Comparison of ENCODE assay signal across 16 cellular contexts in the genomic region with DNA sequence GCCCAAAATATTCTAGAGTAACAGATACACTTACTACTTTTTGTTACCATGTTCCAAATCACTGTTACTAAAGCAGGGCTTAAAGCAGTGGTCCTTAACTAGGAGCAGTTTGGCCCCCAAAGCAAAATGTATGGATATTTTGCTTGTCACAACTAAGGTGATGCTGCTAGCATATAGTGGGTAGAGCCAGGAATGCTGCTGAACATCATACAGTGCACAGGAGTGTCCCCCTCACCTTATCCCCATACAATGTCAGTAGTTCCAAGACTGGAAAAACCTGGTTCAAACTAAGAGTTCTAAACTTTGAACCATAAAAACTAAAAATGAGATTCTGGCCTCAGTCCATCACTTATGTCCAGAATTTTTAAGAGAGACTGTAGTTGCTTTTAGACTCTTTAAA. TPM values are rescaled to one million over a fixed set of nuclear protein-coding genes. Genes with fewer than 3 reads are reported as not detected.
A peak's percentile ranks its signal among the peaks of the same experiment; 100 is the strongest.
DNase-seq lines count a peak whose midpoint lies in the region; ATAC-seq and TF ChIP-seq lines count a peak whose summit lies in the region.
"Had no signal": no experiment of that assay in that cellular context is flagged by ENCODE, and none has a peak within 500 bp of the region (broad histone marks: within the 10 kb centered on the region; RNA-seq: fewer than 3 reads in every experiment).

No MANE protein-coding gene starts in this region.

- no peaks in the 10 kb centered on the region for H3K27me3 ChIP-seq in ACC112 (ENCODE audit: insufficient read depth, low read length)
- H3K27me3 ChIP-seq in RWPE2 (ENCODE audit: insufficient read depth, poor library complexity, severe bottlenecking) = no peaks in the 10 kb centered on the region
- H3K27me3 ChIP-seq in smooth muscle cell (ENCODE audit: low read depth) = no peaks in the 10 kb centered on the region
- H3K27me3 ChIP-seq in psoas muscle (ENCODE audit: insufficient read depth in 3 of 3, low read length in 2 of 3) = no peaks in the 10 kb centered on the region

- H3K4me1 ChIP-seq in ACC112 (ENCODE audit: control insufficient read depth, insufficient read depth, low read length, unreplicated experiment) = peaks cover 8% of the 10 kb centered on the region
- H3K4me1 ChIP-seq in RWPE2 (ENCODE audit: insufficient read depth, poor library complexity, severe bottlenecking) = peaks cover 8% of the 10 kb centered on the region
- H3K4me1 ChIP-seq in smooth muscle cell (ENCODE audit: low read depth) = no peaks in the 10 kb centered on the region
- H3K4me1 ChIP-seq in psoas muscle = no peaks in the 10 kb centered on the region

- no peak for TF ChIP-seq CTCF in activated CD8-positive, alpha-beta T cell treated with anti-CD3 and anti-CD28 coated beads for 36 hours (IDR thresholded peaks at IDR 0.05)
- TF ChIP-seq CTCF in RWPE2 (IDR thresholded peaks at IDR 0.05; ENCODE audit: poor library complexity, severe bottlenecking) (no peak), smooth muscle cell (IDR thresholded peaks at IDR 0.05; ENCODE audit: borderline replicate concordance, insufficient read depth, poor library complexity, severe bottlenecking) (no peak), psoas muscle (IDR thresholded peaks at IDR 0.05) (no peak)

- no peaks in the 10 kb centered on the region for H4K20me1 ChIP-seq in smooth muscle cell (ENCODE audit: low read depth)

- no peak overlapping the region for H3K4me3 Mint-ChIP-seq in activated CD8-positive, alpha-beta T cell treated with anti-CD3 and anti-CD28 coated beads for 36 hours
- no peak overlapping the region for H3K4me3 Mint-ChIP-seq in activated CD8-positive, alpha-beta T cell treated with anti-CD3 and anti-CD28 coated beads, Interleukin-2, amount 10 ng/mL, durations not matched to agents 7 days and 5 days
- H3K4me3 Mint-ChIP-seq: CD14-positive monocyte had no signal

- peaks cover 64% of the 10 kb centered on the region for H3K36me3 Mint-ChIP-seq in activated CD8-positive, alpha-beta T cell treated with anti-CD3 and anti-CD28 coated beads for 36 hours (ENCODE audit: low read depth)
- H3K36me3 Mint-ChIP-seq in activated CD8-positive, alpha-beta T cell treated with anti-CD3 and anti-CD28 coated beads, Interleukin-2, amount 10 ng/mL, durations not matched to agents 7 days and 5 days (ENCODE audit: low read depth) = peaks cover 64% of the 10 kb centered on the region

- peak overlapping the region; percentile 40 for H3K27ac Mint-ChIP-seq in activated CD8-positive, alpha-beta T cell treated with anti-CD3 and anti-CD28 coated beads for 36 hours
- H3K27ac Mint-ChIP-seq in activated CD8-positive, alpha-beta T cell treated with anti-CD3 and anti-CD28 coated beads, Interleukin-2, amount 10 ng/mL, durations not matched to agents 7 days and 5 days = no peak overlapping the region

- no peaks in the 10 kb centered on the region for H3F3A ChIP-seq in smooth muscle cell (ENCODE audit: low read depth)

- CTCF ChIA-PET in activated CD8-positive, alpha-beta T cell treated with anti-CD3 and anti-CD28 coated beads for 36 hours (lab: Charles Lee) = no interaction called here
- CTCF ChIA-PET in activated CD8-positive, alpha-beta T cell treated with anti-CD3 and anti-CD28 coated beads, Interleukin-2, amount 10 ng/mL, durations not matched to agents 7 days and 5 days (lab: Charles Lee) = no interaction called here

- DNase-seq in activated CD8-positive, alpha-beta T cell treated with anti-CD3 and anti-CD28 coated beads for 36 hours = no peak
- no peak for DNase-seq in activated CD8-positive, alpha-beta T cell treated with anti-CD3 and anti-CD28 coated beads, Interleukin-2, amount 10 ng/mL, durations not matched to agents 7 days and 5 days
- no peak for DNase-seq in RWPE2 (ENCODE audit: low spot score)
- no peak for DNase-seq in smooth muscle cell (lab: John Stamatoyannopoulos, UW; ENCODE audit: unreplicated experiment)
- no peak for DNase-seq in GDM1 (lab: John Stamatoyannopoulos, UW)
- no peak for DNase-seq in psoas muscle
- DNase-seq: DMS79 treated with DMSO at 0.1 percent for 48 hours; NCI-H1092 treated with DMSO at 0.1 percent for 48 hours; NCI-H1694; NCI-H2107; NCI-H526 treated with DMSO at 0.1 percent for 48 hours; NK-92 treated with Interleukin-12 subunit alpha and Interleukin-12 subunit beta, amount 100 ng/mL, for 24 hours; OCI-M1 had no signal

- H3K4me2 ChIP-seq in smooth muscle cell = no peak overlapping the region

- H2AFZ ChIP-seq in ACC112 (ENCODE audit: low read length, unreplicated experiment) (no peak overlapping the region), smooth muscle cell (ENCODE audit: low read depth) (no peak overlapping the region)

- H3K9me3 Mint-ChIP-seq in activated CD8-positive, alpha-beta T cell treated with anti-CD3 and anti-CD28 coated beads for 36 hours = no peaks in the 10 kb centered on the region
- H3K9me3 Mint-ChIP-seq in activated CD8-positive, alpha-beta T cell treated with anti-CD3 and anti-CD28 coated beads, Interleukin-2, amount 10 ng/mL, durations not matched to agents 7 days and 5 days (ENCODE audit: insufficient read depth) = no peaks in the 10 kb centered on the region
- H3K9me3 Mint-ChIP-seq: CD14-positive monocyte had no signal

- H3K36me3 ChIP-seq in ACC112 (ENCODE audit: insufficient read depth, low read length) = peaks cover 58% of the 10 kb centered on the region
- H3K36me3 ChIP-seq in RWPE2 (ENCODE audit: low read depth) = peaks cover 98% of the 10 kb centered on the region
- H3K36me3 ChIP-seq in smooth muscle cell (ENCODE audit: low read depth) = peaks cover 17% of the 10 kb centered on the region
- peaks cover 3 to 72% of the 10 kb centered on the region in 2 donors for H3K36me3 ChIP-seq in psoas muscle (ENCODE audit: insufficient read depth in 1 of 2, low read depth in 1 of 2)

- H3K4me3 ChIP-seq in ACC112 (ENCODE audit: low read depth, low read length) = no peak overlapping the region
- no peak overlapping the region for H3K4me3 ChIP-seq in RWPE2 (ENCODE audit: severe bottlenecking)
- H3K4me3 ChIP-seq in smooth muscle cell = no peak overlapping the region
- H3K4me3 ChIP-seq in psoas muscle = no peak overlapping the region

- H3K79me2 ChIP-seq in ACC112 (ENCODE audit: control insufficient read depth, insufficient read depth, low read length, unreplicated experiment) (no peaks in the 10 kb centered on the region), smooth muscle cell (ENCODE audit: low read depth) (peaks cover 4% of the 10 kb centered on the region)

- H3K9me3 ChIP-seq in RWPE2 (ENCODE audit: severe bottlenecking) (no peaks in the 10 kb centered on the region), smooth muscle cell (replicated peaks; ENCODE audit: low read depth) (no peaks in the 10 kb centered on the region), psoas muscle (no peaks in the 10 kb centered on the region)

- H3K4me1 Mint-ChIP-seq in activated CD8-positive, alpha-beta T cell treated with anti-CD3 and anti-CD28 coated beads for 36 hours (ENCODE audit: low read depth) = peaks cover 2% of the 10 kb centered on the region
- no peaks in the 10 kb centered on the region for H3K4me1 Mint-ChIP-seq in activated CD8-positive, alpha-beta T cell treated with anti-CD3 and anti-CD28 coated beads, Interleukin-2, amount 10 ng/mL, durations not matched to agents 7 days and 5 days (ENCODE audit: low read depth)
- H3K4me1 Mint-ChIP-seq: CD14-positive monocyte had no signal

- no peak overlapping the region for H3K9ac ChIP-seq in smooth muscle cell (ENCODE audit: low read depth)

- intact Hi-C loops in activated CD8-positive, alpha-beta T cell treated with anti-CD3 and anti-CD28 coated beads for 36 hours (cut with micrococcal nuclease) = no loop called here
- intact Hi-C loops in psoas muscle (cut with DNase I) = no loop called here

- 0 out of 2 replicates have a peak overlapping the region, but pooled peaks have one; percentile 3 for H3K27ac ChIP-seq in ACC112 (ENCODE audit: low read depth, low read length)
- peak overlapping the region; percentile 6 for H3K27ac ChIP-seq in RWPE2 (ENCODE audit: poor library complexity, severe bottlenecking)
- H3K27ac ChIP-seq in smooth muscle cell (ENCODE audit: low read depth) = peak overlapping the region; percentile 39
- H3K27ac ChIP-seq in psoas muscle = no peak overlapping the region

- no peaks in the 10 kb centered on the region for H3K27me3 Mint-ChIP-seq in activated CD8-positive, alpha-beta T cell treated with anti-CD3 and anti-CD28 coated beads for 36 hours
- H3K27me3 Mint-ChIP-seq in activated CD8-positive, alpha-beta T cell treated with anti-CD3 and anti-CD28 coated beads, Interleukin-2, amount 10 ng/mL, durations not matched to agents 7 days and 5 days (ENCODE audit: low read depth) = no peaks in the 10 kb centered on the region

- no peak for ATAC-seq in activated CD8-positive, alpha-beta T cell treated with anti-CD3 and anti-CD28 coated beads for 36 hours
- no peak for ATAC-seq in activated CD8-positive, alpha-beta T cell treated with anti-CD3 and anti-CD28 coated beads, Interleukin-2, amount 10 ng/mL, durations not matched to agents 7 days and 5 days
- ATAC-seq in RWPE2 (ENCODE audit: low read depth) (no peak), psoas muscle (no peak), HG03280 (IDR thresholded peaks at IDR 0.05; ENCODE audit: unreplicated experiment) (no peak)

- POLR2A ChIA-PET in activated CD8-positive, alpha-beta T cell treated with anti-CD3 and anti-CD28 coated beads for 36 hours (lab: Charles Lee) = no interaction called here
- POLR2A ChIA-PET in activated CD8-positive, alpha-beta T cell treated with anti-CD3 and anti-CD28 coated beads, Interleukin-2, amount 10 ng/mL, durations not matched to agents 7 days and 5 days (lab: Charles Lee) = no interaction called here

RNA-seq across cellular contexts. Expression of gene DIMT1, which starts 28.1 kb away (rescaled TPM):
- total RNA-seq in activated CD8-positive, alpha-beta T cell treated with anti-CD3 and anti-CD28 coated beads for 36 hours = 10 to 100 TPM; 51.3 to 59.1 TPM
- 10 to 100 TPM; 24.8 to 28.8 TPM for total RNA-seq in activated CD8-positive, alpha-beta T cell treated with anti-CD3 and anti-CD28 coated beads, Interleukin-2, amount 10 ng/mL, durations not matched to agents 7 days and 5 days
- 29.2 and 44.6 TPM in 2 replicates for total RNA-seq in smooth muscle cell
- polyA plus RNA-seq in smooth muscle cell = 27.8 and 28.1 TPM in 2 replicates
- 10 to 100 TPM in 3 of 4 donors, 1 to 10 TPM in 1; 8.5 to 28.0 (median 21.8) TPM for total RNA-seq in psoas muscle
- 10 to 100 TPM; 15.9 to 27.5 (median 16.1) TPM for polyA plus RNA-seq in psoas muscle

RNA-seq across cellular contexts. Expression of gene IPO11, which starts 36.9 kb away (rescaled TPM):
- 10 to 100 TPM; 59.7 to 61.2 TPM for total RNA-seq in activated CD8-positive, alpha-beta T cell treated with anti-CD3 and anti-CD28 coated beads for 36 hours
- total RNA-seq in activated CD8-positive, alpha-beta T cell treated with anti-CD3 and anti-CD28 coated beads, Interleukin-2, amount 10 ng/mL, durations not matched to agents 7 days and 5 days = 10 to 100 TPM; 34.8 to 38.9 TPM
- 18.0 and 31.8 TPM in 2 replicates for total RNA-seq in smooth muscle cell
- 9.3 and 15.9 TPM in 2 replicates for polyA plus RNA-seq in smooth muscle cell
- total RNA-seq in psoas muscle = 10 to 100 TPM; 20.9 to 25.4 (median 22.0) TPM
- polyA plus RNA-seq in psoas muscle = 10 to 100 TPM in 2 of 3 donors, 1 to 10 TPM in 1; 9.1 to 22.9 (median 17.0) TPM
